ENCODE assay signal across 2 cellular contexts in genomic region chr10:96545558-96545957, GRCh38. TPM values are rescaled to one million over a fixed set of nuclear protein-coding genes. Genes with fewer than 3 reads are reported as not detected.
"Had no signal": no experiment of that assay in that cellular context is flagged by ENCODE, and none has a peak within 500 bp of the region (broad histone marks: within the 10 kb centered on the region; RNA-seq: fewer than 3 reads in every experiment).

No MANE protein-coding gene starts in this region.

RNA-seq across cellular contexts. Expression of gene TLL2, which starts 31.8 kb away (rescaled TPM):
- total RNA-seq: left lobe of liver, mesenteric fat pad had no signal
